21 cellular contexts compared by ENCODE assay signal in the genomic region with DNA sequence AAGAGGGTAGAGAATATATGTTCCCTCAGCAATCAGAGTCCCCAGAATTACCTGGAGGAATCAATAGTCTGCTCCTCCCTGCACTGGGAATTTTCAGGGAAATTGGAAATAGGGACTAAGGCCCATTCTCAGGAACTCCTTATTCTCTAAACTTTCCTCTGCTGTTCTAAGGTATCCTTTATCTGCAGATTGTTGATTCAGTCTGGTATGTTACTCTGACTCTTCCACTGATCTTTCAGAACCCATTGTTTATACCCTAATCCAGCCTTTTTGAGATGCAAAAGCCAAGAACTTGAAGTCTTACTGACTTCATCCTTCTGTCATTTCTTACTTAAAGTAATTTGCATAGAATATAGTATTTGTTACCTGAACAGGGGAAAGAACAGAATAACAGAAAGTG.
DNase-seq lines count a peak whose midpoint lies in the region; ATAC-seq, FAIRE-seq and TF ChIP-seq lines count a peak whose summit lies in the region.
"Had no signal": no experiment of that assay in that cellular context is flagged by ENCODE, and none has a peak within 500 bp of the region (broad histone marks: within the 10 kb centered on the region; RNA-seq: fewer than 3 reads in every experiment).

No MANE protein-coding gene starts in this region.

- H3K36me3 ChIP-seq in HUES48 (ENCODE audit: control insufficient read depth, insufficient read depth, low read length): no peaks in the 10 kb centered on the region
- H3K36me3 ChIP-seq in H1 (ENCODE audit: control insufficient read depth in 2 of 4, insufficient read depth in 4 of 4, low read length in 3 of 4): no peaks in the 10 kb centered on the region
- H3K36me3 ChIP-seq in iPS DF 6.9 (ENCODE audit: control insufficient read depth, insufficient read depth, low read length): no peaks in the 10 kb centered on the region
- H3K36me3 ChIP-seq: BE2C had no signal

- H3K9me3 ChIP-seq in HUES48 (ENCODE audit: control insufficient read depth, insufficient read depth, low read length): no peaks in the 10 kb centered on the region
- no peaks in the 10 kb centered on the region for H3K9me3 ChIP-seq in H1 (ENCODE audit: insufficient read depth in 2 of 2, low read depth in 1 of 2, low read length in 1 of 2)
- H3K9me3 ChIP-seq in iPS DF 6.9 (ENCODE audit: control insufficient read depth, insufficient read depth, low read length): no peaks in the 10 kb centered on the region
- H3K9me3 ChIP-seq: A549, BE2C had no signal

- POLR2A ChIA-PET in H1 (lab: Charles Lee; ENCODE audit: partially characterized antibody): no interaction called here

- H3K4me3 ChIP-seq in HUES48 (ENCODE audit: low read depth, low read length) (no peak overlapping the region), H1 (ENCODE audit: extremely low read depth in 1 of 4, insufficient read depth in 2 of 4, low read depth in 3 of 4, low read length in 4 of 4) (no peak overlapping the region), iPS DF 6.9 (ENCODE audit: low read length) (no peak overlapping the region)
- H3K4me3 ChIP-seq: A549, GM23248 had no signal

- peak overlapping the region; percentile 26; the same call in 1 of the 2 replicates for H3K9ac ChIP-seq in HUES48 (ENCODE audit: low read depth, low read length)
- no peak overlapping the region for H3K9ac ChIP-seq in H1 (replicated peaks in 1 of 4; ENCODE audit: extremely low read depth in 1 of 4, low read depth in 3 of 4, low read length in 3 of 4)
- H3K9ac ChIP-seq: GM23248 had no signal

- no peaks in the 10 kb centered on the region for H4K20me1 ChIP-seq in H1 (replicated peaks in 1 of 2; ENCODE audit: control insufficient read depth in 1 of 2, insufficient read depth in 2 of 2, low read length in 2 of 2)

- H3K23me2 ChIP-seq in H1 (ENCODE audit: low read depth, low read length): no peaks in the 10 kb centered on the region

- ATAC-seq in GM19395 (IDR thresholded peaks at IDR 0.05; ENCODE audit: unreplicated experiment) (no peak), foreskin keratinocyte (no peak)
- ATAC-seq: A549 had no signal

- H3K4ac ChIP-seq in H1 (replicated peaks; ENCODE audit: insufficient read length, low read depth, low read length): no peak overlapping the region

- TF ChIP-seq EP300 in H1 (IDR thresholded peaks at IDR 0.05; ENCODE audit: borderline replicate concordance in 1 of 2, low read depth in 2 of 2, low read length in 2 of 2): no peak

- no peak for TF ChIP-seq RAD21 in H1 (IDR thresholded peaks at IDR 0.05 in 1 of 2, conservative IDR thresholded peaks at IDR 0.05 in 1 of 2; ENCODE audit: low read depth in 2 of 2, low read length in 2 of 2)

- TF ChIP-seq CTCF in H1 (IDR thresholded peaks at IDR 0.05; ENCODE audit: control extremely low read depth in 1 of 3, insufficient read depth in 1 of 3, low read depth in 1 of 3, low read length in 3 of 3): no peak
- no peak for TF ChIP-seq CTCF in foreskin keratinocyte (conservative IDR thresholded peaks at IDR 0.05)

- DNase-seq in H1 (ENCODE audit: low read depth in 1 of 2, low spot score in 2 of 2): no peak
- peak; percentile 22 for DNase-seq in iPS DF 6.9 (ENCODE audit: low read depth, low spot score)
- DNase-seq in GM19239 (ENCODE audit: insufficient read length, low spot score): no peak
- DNase-seq in stimulated activated CD4-positive, alpha-beta T cell treated with anti-CD3 and anti-CD28 coated beads, Interleukin-15, amount 100 ng/mL, for 24 hours: no peak
- DNase-seq in foreskin keratinocyte: no peak
- DNase-seq: BE2C; CD4-positive, alpha-beta memory T cell; COR-L47; DMS153; DMS79 treated with DMSO at 0.1 percent for 48 hours; EL; GDM1; GM23248; HCEC 1CT; HFFc6 had no signal

- H2BK15ac ChIP-seq in H1 (ENCODE audit: low read length): no peak overlapping the region

- CTCF ChIA-PET in H1 (lab: Charles Lee; ENCODE audit: partially characterized antibody): no interaction called here

- no peak overlapping the region for H3K4me2 ChIP-seq in H1 (ENCODE audit: insufficient read depth in 1 of 2, low read depth in 2 of 2, low read length in 2 of 2)
- H3K4me2 ChIP-seq: A549 had no signal

- FAIRE-seq in H1 (lab: Jason Lieb, UNC) (no peak), GM19239 (lab: Jason Lieb, UNC) (no peak)
- FAIRE-seq: A549, D721Med, GM12892 had no signal

- H3K18ac ChIP-seq in H1 (ENCODE audit: extremely low read depth, low read length): no peak overlapping the region

- H2BK12ac ChIP-seq in H1 (ENCODE audit: low read depth, low read length): peak overlapping the region; percentile 69; the same call in 1 of the 2 replicates

- H2BK120ac ChIP-seq in H1 (replicated peaks; ENCODE audit: low read depth, low read length): no peak overlapping the region

- H2BK20ac ChIP-seq in H1 (ENCODE audit: low read length): no peak overlapping the region

- peak overlapping the region; percentile 40; the same call in 1 of the 2 replicates for H2AFZ ChIP-seq in H1 (ENCODE audit: low read length)
- H2AFZ ChIP-seq: GM23248 had no signal

- no peak overlapping the region for H2BK5ac ChIP-seq in H1 (ENCODE audit: low read depth, low read length)

- no peak overlapping the region for H3K23ac ChIP-seq in H1 (ENCODE audit: insufficient read length)

- 0 out of 2 replicates have a peak overlapping the region, but pooled peaks have one; percentile 7 for H2AK5ac ChIP-seq in H1 (ENCODE audit: low read depth, low read length)

- H4K91ac ChIP-seq in H1 (replicated peaks; ENCODE audit: insufficient read length, low read length): no peak overlapping the region

- H3K27me3 ChIP-seq in HUES48 (ENCODE audit: control insufficient read depth, insufficient read depth, low read length): no peaks in the 10 kb centered on the region
- H3K27me3 ChIP-seq in H1 (replicated peaks in 1 of 4; ENCODE audit: control insufficient read depth in 3 of 4, extremely low read depth in 1 of 4, insufficient read depth in 3 of 4, low read length in 3 of 4): no peaks in the 10 kb centered on the region
- no peaks in the 10 kb centered on the region for H3K27me3 ChIP-seq in iPS DF 6.9 (ENCODE audit: control insufficient read depth, insufficient read depth, low read length)
- H3K27me3 ChIP-seq in foreskin keratinocyte: no peaks in the 10 kb centered on the region
- H3K27me3 ChIP-seq: BE2C had no signal

- no peak for TF ChIP-seq POLR2A in H1 (IDR thresholded peaks at IDR 0.05; ENCODE audit: control extremely low read depth in 1 of 2, low read depth in 2 of 2, low read length in 2 of 2)

- no peak overlapping the region for H4K8ac ChIP-seq in H1 (ENCODE audit: extremely low read depth, insufficient read depth, low read length)

- H3K4me1 ChIP-seq in HUES48 (ENCODE audit: control insufficient read depth, insufficient read depth, low read length): peaks cover 33% of the 10 kb centered on the region
- H3K4me1 ChIP-seq in H1 (replicated peaks in 1 of 4; ENCODE audit: control insufficient read depth in 3 of 4, insufficient read depth in 4 of 4, low read length in 3 of 4): no peaks in the 10 kb centered on the region
- peaks cover 1% of the 10 kb centered on the region; the same call in 1 of the 2 replicates for H3K4me1 ChIP-seq in iPS DF 6.9 (ENCODE audit: control insufficient read depth, insufficient read depth, low read length)
- H3K4me1 ChIP-seq in foreskin keratinocyte: no peaks in the 10 kb centered on the region
- H3K4me1 ChIP-seq: A549, BE2C had no signal

- H4K5ac ChIP-seq in H1 (ENCODE audit: insufficient read length, low read depth, low read length): no peak overlapping the region

- H3K27ac ChIP-seq in HUES48 (ENCODE audit: low read depth, low read length) (peak overlapping the region; percentile 93), H1 (ENCODE audit: low read depth, low read length) (0 out of 2 replicates have a peak overlapping the region, but pooled peaks have one; percentile 12), iPS DF 6.9 (ENCODE audit: low read length) (no peak overlapping the region), foreskin keratinocyte (no peak overlapping the region)
- H3K27ac ChIP-seq: A549, C4-2B, GM23248 had no signal

- no peaks in the 10 kb centered on the region for H3K79me1 ChIP-seq in H1 (ENCODE audit: low read depth, low read length)

- no peak overlapping the region for H3K56ac ChIP-seq in H1 (replicated peaks; ENCODE audit: insufficient read length, low read depth, low read length)

- no peak overlapping the region for H3K14ac ChIP-seq in H1 (ENCODE audit: insufficient read length)

- H3K79me2 ChIP-seq in H1 (ENCODE audit: control insufficient read depth in 1 of 2, insufficient read depth in 2 of 2, low read length in 2 of 2): no peaks in the 10 kb centered on the region

TF ChIP-seq in H1, 55 proteins besides CTCF, POLR2A, EP300 and RAD21 (continues in another document):
- TF ChIP-seq TAF1 (IDR thresholded peaks at IDR 0.05; ENCODE audit: low read depth, low read length): no peak
- no peak for TF ChIP-seq E2F6 (IDR thresholded peaks at IDR 0.05)
- TF ChIP-seq EZH2 (IDR thresholded peaks at IDR 0.05; ENCODE audit: low read depth, low read length, severe bottlenecking): no peak
- TF ChIP-seq BACH1 (IDR thresholded peaks at IDR 0.05; ENCODE audit: low read length): no peak
- no peak for TF ChIP-seq RBBP5 (IDR thresholded peaks at IDR 0.05; ENCODE audit: borderline replicate concordance, low read depth, low read length)
- no peak for TF ChIP-seq MAX (IDR thresholded peaks at IDR 0.05)
- no peak for TF ChIP-seq TBP (IDR thresholded peaks at IDR 0.05; ENCODE audit: low read depth, low read length)

Comparison
In these comparisons a context has a peak if more than half of its experiments do, and no peak if none do; other contexts are left out.
1. H3K27ac ChIP-seq: peak in HUES48 (single experiment) and H1 (single experiment); none in iPS DF 6.9 (single experiment) and foreskin keratinocyte (single experiment).